In the genomic region with DNA sequence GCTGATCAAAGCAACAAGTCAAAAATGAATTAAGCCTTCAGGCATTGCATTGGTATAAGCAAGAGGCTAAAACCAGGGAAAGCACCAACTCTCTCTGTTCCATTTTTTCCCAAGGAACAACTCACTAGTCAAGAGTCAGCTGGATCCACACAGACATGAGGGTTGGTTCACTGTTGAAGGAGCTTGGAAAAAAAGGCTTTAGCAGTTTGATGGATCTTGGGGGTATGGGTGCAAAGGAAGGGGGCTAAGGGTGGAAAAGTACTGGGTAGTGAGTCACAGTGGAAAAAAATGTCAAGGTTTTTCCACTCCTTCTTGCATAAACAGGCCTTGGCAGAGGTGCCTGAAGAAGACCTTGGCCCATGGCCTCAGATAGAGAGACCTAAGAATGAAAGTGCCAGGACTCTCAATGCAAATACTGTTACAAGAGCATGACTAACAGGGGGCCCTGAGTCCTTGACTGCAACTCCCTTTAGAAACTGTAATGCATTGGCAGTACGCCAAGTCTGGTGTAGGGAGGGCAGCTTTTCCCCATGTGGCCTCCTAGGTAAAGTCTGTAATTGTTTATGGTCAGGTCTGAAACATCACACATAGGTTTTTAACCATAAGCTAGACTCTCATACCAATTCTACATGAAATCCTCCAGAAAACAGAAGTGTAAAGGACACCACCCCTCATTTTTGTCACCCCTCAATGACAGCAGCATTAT, we compare ENCODE assay signal across 8 cellular contexts. TPM values are rescaled to one million over a fixed set of nuclear protein-coding genes. Genes with fewer than 3 reads are reported as not detected.
DNase-seq lines count a peak whose midpoint lies in the region; ATAC-seq and TF ChIP-seq lines count a peak whose summit lies in the region.

No MANE protein-coding gene starts in this region.

- DNase-seq in HuH-7 (ENCODE audit: low spot score): peak; percentile 77
- peak; percentile 97 for DNase-seq in RWPE1 (ENCODE audit: low spot score)
- no peak for DNase-seq in chondrocyte (ENCODE audit: low spot score)
- peak; percentile 59 for DNase-seq in stimulated activated CD4-positive, alpha-beta T cell treated with anti-CD3 and anti-CD28 coated beads, Interleukin-15, amount 100 ng/mL, for 48 hours (ENCODE audit: low read depth in 2 of 2)
- no peak for DNase-seq in SKM-1 treated with dmso at 0.1 percent for 144 hours (lab: John Stamatoyannopoulos, UW; ENCODE audit: unreplicated experiment)
- no peak for DNase-seq in epidermal melanocyte (ENCODE audit: insufficient read length, low spot score)

- H3K4me3 Mint-ChIP-seq in chondrocyte (ENCODE audit: unreplicated experiment): no peak overlapping the region

- no peak overlapping the region; the same call in 1 of the 2 replicates for H3K27ac ChIP-seq in RWPE1

- POLR2A ChIA-PET in RWPE1 (lab: Yijun Ruan, JAX; ENCODE audit: low non-redundant PET): no interaction called here

- peaks cover 28% of the 10 kb centered on the region for H3K36me3 Mint-ChIP-seq in chondrocyte (ENCODE audit: low read depth)

- H3K27ac Mint-ChIP-seq in chondrocyte (ENCODE audit: unreplicated experiment): peak overlapping the region; percentile 52

- CTCF ChIA-PET in RWPE1 (lab: Yijun Ruan, JAX): interaction anchor here (0.6 kb wide), 1 partner anchor 67 kb away, joined by 3 read pairs; no protein-coding TSS in a partner anchor

- H3K9me3 Mint-ChIP-seq in chondrocyte (ENCODE audit: low read depth): peaks cover 3% of the 10 kb centered on the region

- no peaks in the 10 kb centered on the region for H3K27me3 Mint-ChIP-seq in chondrocyte (ENCODE audit: low read depth)

- TF ChIP-seq CTCF in RWPE1 (conservative IDR thresholded peaks at IDR 0.05; ENCODE audit: low read depth) (no peak), chondrocyte (IDR thresholded peaks at IDR 0.05) (no peak)

- peaks cover 15% of the 10 kb centered on the region for H3K4me1 Mint-ChIP-seq in chondrocyte (ENCODE audit: low read depth)

- ATAC-seq in GM18498 (IDR thresholded peaks at IDR 0.05; ENCODE audit: unreplicated experiment): peak; percentile 99
- ATAC-seq in GM21825 (IDR thresholded peaks at IDR 0.05; ENCODE audit: unreplicated experiment): peak; percentile 98

RNA-seq across cellular contexts. Expression of a gene that starts 23.7 kb away (rescaled TPM):
- not detected in 3 replicates for total RNA-seq in chondrocyte

RNA-seq across cellular contexts. Expression of a gene that starts 30.0 kb away (rescaled TPM):
- not detected in 3 replicates for total RNA-seq in chondrocyte

RNA-seq across cellular contexts. Expression of a gene that starts 48.1 kb away (rescaled TPM):
- total RNA-seq in chondrocyte: 24.3 to 32.2 TPM (median 24.4 TPM) in 3 replicates

RNA-seq across cellular contexts. Expression of a gene that starts 48.4 kb away (rescaled TPM):
- 8.1 to 11.7 TPM (median 8.8 TPM) in 3 replicates for total RNA-seq in chondrocyte

Comparison
In these comparisons a context has a peak if more than half of its experiments do, and no peak if none do; other contexts are left out.
1. DNase-seq: peak in HuH-7 (single experiment), RWPE1 (single experiment) and stimulated activated CD4-positive, alpha-beta T cell treated with anti-CD3 and anti-CD28 coated beads, Interleukin-15, amount 100 ng/mL, for 48 hours (2 of 2); none in chondrocyte (single experiment), SKM-1 treated with dmso at 0.1 percent for 144 hours (single experiment) and epidermal melanocyte (single experiment).